8 cellular contexts compared by ENCODE assay signal in the genomic region with DNA sequence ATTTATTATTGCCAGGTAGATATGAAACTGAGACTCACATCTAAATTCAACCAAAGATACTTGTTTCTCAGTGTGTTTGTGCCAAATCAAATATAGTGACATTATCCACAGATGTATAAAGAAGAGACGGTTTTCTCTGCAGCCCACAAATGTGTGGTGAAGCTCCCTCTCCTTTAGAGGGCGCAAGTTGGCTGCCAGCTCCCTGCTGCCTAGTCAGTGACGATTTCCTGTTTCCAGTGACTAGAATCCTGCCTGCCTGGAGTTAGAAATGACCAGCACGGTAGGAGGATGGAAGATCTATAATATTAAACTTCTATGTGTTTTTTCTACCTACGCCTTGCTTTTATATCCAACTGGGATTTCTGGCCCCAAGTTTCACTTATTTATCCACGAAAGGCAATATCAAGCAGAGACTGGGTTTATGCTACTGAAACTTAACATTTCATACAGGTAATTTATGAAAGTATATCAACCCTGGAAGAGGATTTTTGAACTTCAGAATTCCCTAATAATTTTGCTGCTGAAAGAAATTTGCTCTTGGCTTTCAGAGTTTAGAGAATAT.
DNase-seq lines count a peak whose midpoint lies in the region; ATAC-seq and TF ChIP-seq lines count a peak whose summit lies in the region.

No MANE protein-coding gene starts in this region.

- H2AFZ ChIP-seq in DND-41 (ENCODE audit: low read depth, low read length) (peak overlapping the region; percentile 58), GM23338 (peak overlapping the region; percentile 48; the same call in 1 of the 2 replicates)

- H3K9ac ChIP-seq in DND-41 (ENCODE audit: low read depth, low read length) = no peak overlapping the region

- H3K9me3 ChIP-seq in DND-41 (ENCODE audit: insufficient read depth, low read length, severe bottlenecking) = no peaks in the 10 kb centered on the region
- H3K9me3 ChIP-seq in right atrium auricular region = no peaks in the 10 kb centered on the region
- no peaks in the 10 kb centered on the region for H3K9me3 ChIP-seq in right cardiac atrium (ENCODE audit: control insufficient read depth, low read length)

- H3K9me2 ChIP-seq in GM23338 (ENCODE audit: insufficient read depth) = no peaks in the 10 kb centered on the region

- H3K27ac ChIP-seq in DND-41 (ENCODE audit: low read length) (no peak overlapping the region; the same call in 1 of the 2 replicates), GM23338 (ENCODE audit: low read depth) (no peak overlapping the region), right atrium auricular region (no peak overlapping the region), right cardiac atrium (ENCODE audit: low read length) (no peak overlapping the region)

- no peaks in the 10 kb centered on the region for H3K27me3 Mint-ChIP-seq in GM23338 (ENCODE audit: insufficient read depth, low read depth, poor library complexity)
- no peaks in the 10 kb centered on the region for H3K27me3 Mint-ChIP-seq in activated CD8-positive, alpha-beta T cell treated with anti-CD3 and anti-CD28 coated beads, Interleukin-2, amount 10 ng/mL, durations not matched to agents 7 days and 5 days (ENCODE audit: low read depth)
- no peaks in the 10 kb centered on the region for H3K27me3 Mint-ChIP-seq in neural crest cell (ENCODE audit: low read depth)

- POLR2A ChIA-PET in activated CD8-positive, alpha-beta T cell treated with anti-CD3 and anti-CD28 coated beads, Interleukin-2, amount 10 ng/mL, durations not matched to agents 7 days and 5 days (lab: Charles Lee) = no interaction called here

- H3K27ac Mint-ChIP-seq in GM23338 (peak overlapping the region; percentile 92), neural crest cell (ENCODE audit: unreplicated experiment) (no peak overlapping the region)
- H3K27ac Mint-ChIP-seq in activated CD8-positive, alpha-beta T cell treated with anti-CD3 and anti-CD28 coated beads, Interleukin-2, amount 10 ng/mL, durations not matched to agents 7 days and 5 days = no peak overlapping the region

- H3K4me1 ChIP-seq in DND-41 (ENCODE audit: insufficient read depth, low read length) = peaks cover 4% of the 10 kb centered on the region
- no peaks in the 10 kb centered on the region for H3K4me1 ChIP-seq in GM23338 (ENCODE audit: insufficient read depth)
- no peaks in the 10 kb centered on the region for H3K4me1 ChIP-seq in right atrium auricular region
- H3K4me1 ChIP-seq in right cardiac atrium (ENCODE audit: control insufficient read depth, insufficient read depth, low read length) = no peaks in the 10 kb centered on the region

- peak; percentile 70 for TF ChIP-seq CTCF in DND-41 (IDR thresholded peaks at IDR 0.05; ENCODE audit: borderline replicate concordance, extremely low read depth, low read length, poor library complexity, severe bottlenecking)
- peak; percentile 91 to 94 for TF ChIP-seq CTCF in GM23338 (conservative IDR thresholded peaks at IDR 0.05; ENCODE audit: low read depth in 2 of 2)
- TF ChIP-seq CTCF in neural crest cell (conservative IDR thresholded peaks at IDR 0.05) = peak; percentile 70
- TF ChIP-seq CTCF in right atrium auricular region (IDR thresholded peaks at IDR 0.05) = no peak

- H3K9me3 Mint-ChIP-seq in GM23338 (no peaks in the 10 kb centered on the region), neural crest cell (no peaks in the 10 kb centered on the region)
- H3K9me3 Mint-ChIP-seq in activated CD8-positive, alpha-beta T cell treated with anti-CD3 and anti-CD28 coated beads, Interleukin-2, amount 10 ng/mL, durations not matched to agents 7 days and 5 days (ENCODE audit: insufficient read depth) = no peaks in the 10 kb centered on the region

- peaks cover 20% of the 10 kb centered on the region for H3K4me1 Mint-ChIP-seq in GM23338
- H3K4me1 Mint-ChIP-seq in activated CD8-positive, alpha-beta T cell treated with anti-CD3 and anti-CD28 coated beads, Interleukin-2, amount 10 ng/mL, durations not matched to agents 7 days and 5 days (ENCODE audit: low read depth) = no peaks in the 10 kb centered on the region
- no peaks in the 10 kb centered on the region for H3K4me1 Mint-ChIP-seq in neural crest cell

- peak; percentile 71; the same call in 2 of the 3 replicates for ATAC-seq in DND-41 (ENCODE audit: insufficient read depth, low read depth)
- ATAC-seq in GM23338 = peak; percentile 91
- no peak for ATAC-seq in activated CD8-positive, alpha-beta T cell treated with anti-CD3 and anti-CD28 coated beads, Interleukin-2, amount 10 ng/mL, durations not matched to agents 7 days and 5 days
- ATAC-seq in right cardiac atrium = no peak

- no peaks in the 10 kb centered on the region for H3F3A ChIP-seq in GM23338 (replicated peaks; ENCODE audit: low read depth)

- H3K79me2 ChIP-seq in DND-41 (ENCODE audit: insufficient read depth, low read length) (no peaks in the 10 kb centered on the region), GM23338 (replicated peaks; ENCODE audit: insufficient read depth) (no peaks in the 10 kb centered on the region)

- H3K36me3 ChIP-seq in DND-41 (ENCODE audit: insufficient read depth, low read length) (no peaks in the 10 kb centered on the region), GM23338 (ENCODE audit: insufficient read depth) (no peaks in the 10 kb centered on the region), right atrium auricular region (no peaks in the 10 kb centered on the region)

- H3K27me3 ChIP-seq in DND-41 (ENCODE audit: insufficient read depth, low read length, poor library complexity) (no peaks in the 10 kb centered on the region), GM23338 (ENCODE audit: insufficient read depth) (no peaks in the 10 kb centered on the region), right atrium auricular region (no peaks in the 10 kb centered on the region), right cardiac atrium (ENCODE audit: control insufficient read depth, insufficient read depth) (no peaks in the 10 kb centered on the region)

- H3K4me2 ChIP-seq in DND-41 (ENCODE audit: insufficient read depth, low read length) (peak overlapping the region; percentile 39; the same call in 1 of the 2 replicates), GM23338 (no peak overlapping the region)

- 30% methylated on average over 6 of the region's 6 CpGs for WGBS in right cardiac atrium

- H3K4me3 ChIP-seq in DND-41 (ENCODE audit: low read depth in 1 of 2, low read length in 2 of 2) (peak overlapping the region in 1 of 2 experiments; percentile 30; a peak in 1 of 4 replicates), GM23338 (no peak overlapping the region), right atrium auricular region (no peak overlapping the region), right cardiac atrium (ENCODE audit: low read length) (no peak overlapping the region)

- DNase-seq in DND-41 = peak; percentile 44
- DNase-seq in GM23338 (ENCODE audit: low spot score) = peak; percentile 84
- DNase-seq in NCI-H1092 treated with DMSO at 0.1 percent for 48 hours (lab: John Stamatoyannopoulos, UW) = peak; percentile 79
- peak; percentile 26 for DNase-seq in activated CD8-positive, alpha-beta T cell treated with anti-CD3 and anti-CD28 coated beads, Interleukin-2, amount 10 ng/mL, durations not matched to agents 7 days and 5 days
- no peak for DNase-seq in neural crest cell (ENCODE audit: low read depth, low spot score)
- no peak for DNase-seq in NCI-H226
- DNase-seq in right atrium auricular region (ENCODE audit: low spot score) = no peak
- DNase-seq in right cardiac atrium = no peak

- CTCF ChIA-PET in activated CD8-positive, alpha-beta T cell treated with anti-CD3 and anti-CD28 coated beads, Interleukin-2, amount 10 ng/mL, durations not matched to agents 7 days and 5 days (lab: Charles Lee) = interaction anchor here (0.7 to 1.0 kb wide), 2 partner anchors 16 to 693 kb away, joined by 3 read pairs; no protein-coding TSS in a partner anchor

- H3K4me3 Mint-ChIP-seq in GM23338 (no peak overlapping the region; the same call in 2 of the 3 replicates), neural crest cell (no peak overlapping the region)
- no peak overlapping the region for H3K4me3 Mint-ChIP-seq in activated CD8-positive, alpha-beta T cell treated with anti-CD3 and anti-CD28 coated beads, Interleukin-2, amount 10 ng/mL, durations not matched to agents 7 days and 5 days

- H4K20me1 ChIP-seq in DND-41 (ENCODE audit: insufficient read depth, low read length) (no peaks in the 10 kb centered on the region), GM23338 (replicated peaks; ENCODE audit: insufficient read depth) (no peaks in the 10 kb centered on the region)

- intact Hi-C loops in right cardiac atrium (cut with DNase I) = no loop called here

- no peaks in the 10 kb centered on the region for H3K36me3 Mint-ChIP-seq in GM23338 (ENCODE audit: low read depth)
- no peaks in the 10 kb centered on the region for H3K36me3 Mint-ChIP-seq in activated CD8-positive, alpha-beta T cell treated with anti-CD3 and anti-CD28 coated beads, Interleukin-2, amount 10 ng/mL, durations not matched to agents 7 days and 5 days (ENCODE audit: low read depth)
- no peaks in the 10 kb centered on the region for H3K36me3 Mint-ChIP-seq in neural crest cell (ENCODE audit: low read depth)

TF ChIP-seq in GM23338, 12 proteins besides CTCF, POLR2A, EP300 and RAD21:
- TF ChIP-seq ZNF114 (CRISPR knock-in tag; IDR thresholded peaks at IDR 0.05) = no peak
- peak; percentile 79 for TF ChIP-seq CREB1 (CRISPR knock-in tag; IDR thresholded peaks at IDR 0.05; ENCODE audit: low read depth)

Comparison
In these comparisons a context has a peak if more than half of its experiments do, and no peak if none do; other contexts are left out.
1. ATAC-seq: peak in DND-41 (single experiment) and GM23338 (single experiment); none in activated CD8-positive, alpha-beta T cell treated with anti-CD3 and anti-CD28 coated beads, Interleukin-2, amount 10 ng/mL, durations not matched to agents 7 days and 5 days (single experiment) and right cardiac atrium (0 of 2).
2. DNase-seq: peak in DND-41 (single experiment), GM23338 (single experiment), NCI-H1092 treated with DMSO at 0.1 percent for 48 hours (single experiment) and activated CD8-positive, alpha-beta T cell treated with anti-CD3 and anti-CD28 coated beads, Interleukin-2, amount 10 ng/mL, durations not matched to agents 7 days and 5 days (single experiment); none in neural crest cell (single experiment), NCI-H226 (single experiment), right atrium auricular region (single experiment) and right cardiac atrium (0 of 3).
3. CTCF ChIP-seq: peak in DND-41 (single experiment), GM23338 (2 of 2) and neural crest cell (single experiment); none in right atrium auricular region (0 of 2).